In genomic region chr4:7628432-7628831, GRCh38 we compare ENCODE assay signal across 23 cellular contexts.
"Had no signal": no experiment of that assay in that cellular context is flagged by ENCODE, and none has a peak within 500 bp of the region (broad histone marks: within the 10 kb centered on the region; RNA-seq: fewer than 3 reads in every experiment).

No MANE protein-coding gene starts in this region.

- H3K27ac ChIP-seq: SJSA1, SK-N-MC had no signal

- DNase-seq: KBM-7, MV-4-11, NCI-H1048, NCI-H1105 treated with DMSO at 0.1 percent for 48 hours, NCI-H1417 treated with DMSO at 0.1 percent for 48 hours, NCI-H146, NCI-H1694 treated with DMSO at 0.1 percent for 48 hours, NCI-H1930, NCI-H2081, NCI-H2107, NCI-H226, NCI-H446, NCI-H510A, NCI-H524 treated with DMSO at 0.1 percent for 48 hours, NCI-H69, NCI-H774, PC-3, SIG-M5, SW 1271 had no signal

- H3K36me3 ChIP-seq: SJSA1 had no signal

- H3K9me3 ChIP-seq: SJSA1 had no signal

- H3K4me3 ChIP-seq: SJSA1, SK-N-MC had no signal

- ATAC-seq: Panc1, PC-3, Right ventricle myocardium inferior had no signal
